In the genomic region with DNA sequence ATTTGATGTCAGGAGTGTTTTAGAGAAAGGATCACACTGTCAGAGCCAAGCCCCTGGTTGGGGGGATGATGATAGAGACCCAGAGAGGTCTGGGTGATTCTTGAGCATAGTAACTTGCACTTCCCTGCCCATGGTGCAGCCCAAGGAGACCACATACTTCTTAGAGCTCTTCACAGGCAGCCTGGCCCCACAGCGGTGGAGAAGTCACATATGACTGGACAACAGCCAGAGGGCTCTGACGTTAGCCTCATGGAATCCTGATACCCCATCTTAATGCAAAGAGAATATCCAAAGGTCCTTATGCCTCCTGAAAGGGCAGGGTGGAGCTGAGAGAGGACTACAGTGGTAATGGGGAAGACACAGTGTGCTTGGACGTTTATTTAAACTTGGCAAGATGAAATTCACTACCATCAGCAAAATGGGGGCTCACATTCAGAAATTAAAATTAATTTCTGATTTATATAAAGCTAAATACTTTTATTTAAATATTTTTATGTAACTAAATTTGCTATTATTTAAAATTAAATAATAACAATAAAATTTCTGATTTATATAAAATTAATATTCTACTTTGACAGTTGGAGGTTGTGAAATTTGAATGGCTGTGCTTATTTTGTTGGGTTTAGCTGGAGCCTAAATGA, we compare ENCODE assay signal across 18 cellular contexts.
A peak's percentile ranks its signal among the peaks of the same experiment; 100 is the strongest.
DNase-seq lines count a peak whose midpoint lies in the region; ATAC-seq and TF ChIP-seq lines count a peak whose summit lies in the region.
"Had no signal": no experiment of that assay in that cellular context is flagged by ENCODE, and none has a peak within 500 bp of the region (broad histone marks: within the 10 kb centered on the region; RNA-seq: fewer than 3 reads in every experiment).

No MANE protein-coding gene starts in this region.

- no peak overlapping the region for H3K27ac ChIP-seq in brain microvascular endothelial cell
- H3K27ac ChIP-seq: ascending aorta, foreskin keratinocyte, right atrium auricular region, RWPE1, vagina had no signal

- in situ Hi-C loops in brain microvascular endothelial cell (cut with HindIII; ENCODE audit: low pct_ligation_motif_present, low sequenced_read_pairs), result no loop called here

- no peaks in the 10 kb centered on the region for H3K27me3 ChIP-seq in brain microvascular endothelial cell (replicated peaks)
- H3K27me3 ChIP-seq: ascending aorta, right atrium auricular region, vagina had no signal

- TF ChIP-seq CTCF in brain microvascular endothelial cell (IDR thresholded peaks at IDR 0.05; ENCODE audit: low read depth, low read length, missing control alignments) (no peak), foreskin fibroblast (IDR thresholded peaks at IDR 0.05; ENCODE audit: low read depth, low read length) (no peak)

- DNase-seq in AG08396 (ENCODE audit: low spot score), result peak; percentile 17
- peak; percentile 64 for DNase-seq in HT1080 (ENCODE audit: low read depth)
- DNase-seq in brain microvascular endothelial cell, result peak; percentile 68
- peak; percentile 68 to 87 for DNase-seq in foreskin fibroblast
- DNase-seq in NCI-H128 (lab: John Stamatoyannopoulos, UW; ENCODE audit: unreplicated experiment), result no peak
- DNase-seq in cerebellar nuclear complex (lab: John Stamatoyannopoulos, UW), result no peak
- no peak for DNase-seq in activated CD4-positive, alpha-beta T cell treated with anti-CD3 and anti-CD28 coated beads for 48 hours
- DNase-seq: activated CD4-positive, alpha-beta T cell treated with anti-CD3 and anti-CD28 coated beads for 36 hours; C1 segment of cervical spinal cord; NCI-H1417; NCI-H526; stimulated activated CD4-positive, alpha-beta T cell treated with anti-CD3 and anti-CD28 coated beads, Interleukin-15, amount 100 ng/mL, for 24 hours had no signal

- no peaks in the 10 kb centered on the region for H3K36me3 ChIP-seq in brain microvascular endothelial cell (replicated peaks)
- H3K36me3 ChIP-seq: ascending aorta, right atrium auricular region, vagina had no signal

- H3K4me3 ChIP-seq in brain microvascular endothelial cell (ENCODE audit: low read depth, low read length) (no peak overlapping the region), foreskin fibroblast (ENCODE audit: low read depth in 1 of 2, low read length in 2 of 2) (no peak overlapping the region)
- H3K4me3 ChIP-seq: ascending aorta, right atrium auricular region, vagina had no signal

- no peak for ATAC-seq in GM18511 (IDR thresholded peaks at IDR 0.05; ENCODE audit: unreplicated experiment)
- ATAC-seq: activated CD4-positive, alpha-beta T cell treated with anti-CD3 and anti-CD28 coated beads for 36 hours; foreskin keratinocyte had no signal

Comparison
In these comparisons a context has a peak if more than half of its experiments do, and no peak if none do; other contexts are left out.
1. DNase-seq: peak in AG08396 (single experiment), HT1080 (single experiment), brain microvascular endothelial cell (single experiment) and foreskin fibroblast (2 of 2); none in NCI-H128 (single experiment), cerebellar nuclear complex (0 of 2) and activated CD4-positive, alpha-beta T cell treated with anti-CD3 and anti-CD28 coated beads for 48 hours (single experiment).